Comparison of ENCODE assay signal across 8 cellular contexts in genomic region chr20:50540620-50541605, GRCh38.
DNase-seq lines count a peak whose midpoint lies in the region; TF ChIP-seq lines count a peak whose summit lies in the region.

No MANE protein-coding gene starts in this region.

- H3K27ac ChIP-seq in epithelial cell of prostate (peak overlapping the region; percentile 15), parathyroid adenoma (peak overlapping the region; percentile 43)

- no peaks in the 10 kb centered on the region for H3K27me3 ChIP-seq in parathyroid adenoma (ENCODE audit: control insufficient read depth, insufficient read depth, low read length)

- in situ Hi-C loops in KBM-7 (cut with MboI; ENCODE audit: low pct_unique_long_range_greater_than_20kb, low sequenced_read_pairs) = no loop called here

- H3K79me2 ChIP-seq in parathyroid adenoma = peaks cover 81% of the 10 kb centered on the region

- peak; percentile 72 for DNase-seq in GM03348 (ENCODE audit: low spot score)
- peak; percentile 50 for DNase-seq in LoVo (ENCODE audit: low spot score)
- DNase-seq in epithelial cell of prostate (ENCODE audit: low read depth, low spot score) = no peak
- no peak for DNase-seq in D341Med (ENCODE audit: low spot score)
- no peak for DNase-seq in KBM-7
- DNase-seq in stimulated activated naive CD4-positive, alpha-beta T cell (lab: John Stamatoyannopoulos, UW) = no peak
- no peak for DNase-seq in activated CD8-positive, alpha-beta memory T cell treated with anti-CD3 and anti-CD28 coated beads, Interleukin-2, amount 50 U/mL, for 4 hours

- no peak overlapping the region for H2AFZ ChIP-seq in parathyroid adenoma

- H3K9ac ChIP-seq in parathyroid adenoma = no peak overlapping the region

- no peaks in the 10 kb centered on the region for H3K9me3 ChIP-seq in parathyroid adenoma (ENCODE audit: control insufficient read depth, low read length)

- peaks cover 31% of the 10 kb centered on the region for H3K4me1 ChIP-seq in parathyroid adenoma

- no peaks in the 10 kb centered on the region for H3K36me3 ChIP-seq in parathyroid adenoma (ENCODE audit: control insufficient read depth, insufficient read depth, low read length)

- H3K4me2 ChIP-seq in parathyroid adenoma (ENCODE audit: low read length) = peak overlapping the region; percentile 20

- H3K4me3 ChIP-seq in parathyroid adenoma (ENCODE audit: low read depth, low read length) = no peak overlapping the region

- TF ChIP-seq CTCF in parathyroid adenoma (IDR thresholded peaks at IDR 0.05) = no peak

Comparison
In these comparisons a context has a peak if more than half of its experiments do, and no peak if none do; other contexts are left out.
1. DNase-seq: peak in GM03348 (single experiment) and LoVo (single experiment); none in epithelial cell of prostate (single experiment), D341Med (single experiment), KBM-7 (single experiment), stimulated activated naive CD4-positive, alpha-beta T cell (0 of 6) and activated CD8-positive, alpha-beta memory T cell treated with anti-CD3 and anti-CD28 coated beads, Interleukin-2, amount 50 U/mL, for 4 hours (single experiment).